Comparison of ENCODE assay signal across 1 cellular context in the genomic region with DNA sequence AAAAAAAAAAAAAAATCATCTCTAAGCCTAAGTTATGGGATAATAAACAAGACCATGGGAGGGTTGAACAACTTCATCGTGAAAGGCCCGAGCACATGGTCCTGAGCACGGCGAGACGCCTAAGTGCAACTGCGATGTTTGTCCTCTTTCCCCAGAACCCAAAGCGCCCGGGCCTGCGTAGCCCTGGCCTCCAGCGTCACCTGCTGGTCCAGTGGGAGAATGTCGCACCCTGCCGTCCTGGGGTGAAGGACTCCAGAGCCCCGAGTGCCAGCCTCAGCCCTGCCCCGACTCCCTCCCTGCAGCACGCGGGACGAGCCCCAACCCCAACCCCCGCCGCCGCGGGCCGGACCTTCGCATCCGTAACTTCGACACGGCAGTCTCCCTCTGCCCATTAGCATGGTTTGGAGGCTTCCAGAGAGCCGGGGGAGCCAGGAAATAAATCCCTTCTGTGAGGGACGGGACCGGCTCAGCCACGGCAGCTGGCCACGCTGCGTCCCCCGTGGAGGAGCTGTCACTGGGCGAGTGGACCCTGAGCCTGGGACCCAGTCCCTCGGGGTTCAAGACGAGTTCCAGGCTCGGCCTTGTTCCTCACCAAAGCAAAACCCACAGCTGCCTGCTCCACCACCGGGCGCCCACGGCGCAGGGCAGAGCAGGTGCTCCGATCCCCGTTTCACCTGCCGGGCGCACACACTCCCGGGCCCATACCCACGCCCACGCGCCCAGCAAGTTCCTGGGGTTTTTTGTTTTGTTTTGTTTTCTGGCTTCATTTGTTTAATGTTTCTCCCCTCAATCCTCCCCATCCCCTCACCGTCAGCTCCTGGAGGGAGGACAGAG.
TF ChIP-seq lines count a peak whose summit lies in the region.

No MANE protein-coding gene starts in this region.

TF ChIP-seq in IMR-90, 13 proteins besides CTCF, POLR2A, EP300 and RAD21:
- TF ChIP-seq CEBPB (IDR thresholded peaks at IDR 0.05; ENCODE audit: low read depth, low read length) = no peak
- TF ChIP-seq MAZ (IDR thresholded peaks at IDR 0.05; ENCODE audit: borderline replicate concordance, low read depth, low read length) = peak; percentile 57; the same call in 1 of the 2 replicates
- peak; percentile 84 for TF ChIP-seq SMC3 (IDR thresholded peaks at IDR 0.05; ENCODE audit: low read depth, low read length)
